In genomic region chr11:71800335-71800953, GRCh38 we compare ENCODE assay signal across 8 cellular contexts. TPM values are rescaled to one million over a fixed set of nuclear protein-coding genes. Genes with fewer than 3 reads are reported as not detected.
DNase-seq lines count a peak whose midpoint lies in the region; TF ChIP-seq lines count a peak whose summit lies in the region.
"Not testable (repeated sequence)": the region's sequence is repeated elsewhere in the genome, so short reads cannot be mapped to it uniquely, and the experiment has no call there.

No MANE protein-coding gene starts in this region.

- not testable (repeated sequence) for H3K4me1 Mint-ChIP-seq in CD8-positive, alpha-beta memory T cell; neural crest cell

- H3K4me1 ChIP-seq in CD8-positive, alpha-beta memory T cell (ENCODE audit: insufficient read depth, low read length), result not testable (repeated sequence)

- not testable (repeated sequence) for H3K36me3 ChIP-seq in CD8-positive, alpha-beta memory T cell (ENCODE audit: insufficient read depth, low read length)

- H3K27me3 ChIP-seq in CD8-positive, alpha-beta memory T cell (ENCODE audit: insufficient read depth, low read length, poor library complexity, severe bottlenecking), result not testable (repeated sequence)

- not testable (repeated sequence) for H3K9me3 ChIP-seq in CD8-positive, alpha-beta memory T cell (ENCODE audit: low read length)

- CTCF ChIA-PET in CD8-positive, alpha-beta memory T cell (lab: Charles Lee), result interaction anchor here (0.7 to 0.9 kb wide), 2 partner anchors 12 to 13 kb away, joined by 3 to 4 read pairs; no protein-coding TSS in a partner anchor

- H3K9me3 Mint-ChIP-seq in CD8-positive, alpha-beta memory T cell; neural crest cell: not testable (repeated sequence)

- H3K4me3 ChIP-seq in CD8-positive, alpha-beta memory T cell (ENCODE audit: low read length); WI38 (ENCODE audit: low read depth, low read length): not testable (repeated sequence)

- H3K27ac Mint-ChIP-seq in CD8-positive, alpha-beta memory T cell, result peak overlapping the region in 4 of 8 donors; percentile 40 to 65 (median 55)
- H3K27ac Mint-ChIP-seq in neural crest cell (ENCODE audit: unreplicated experiment), result not testable (repeated sequence)

- POLR2A ChIA-PET in CD8-positive, alpha-beta memory T cell (lab: Charles Lee), result not testable (repeated sequence)

- H3K27ac ChIP-seq in CD8-positive, alpha-beta memory T cell (ENCODE audit: low read depth, low read length), result not testable (repeated sequence)

- TF ChIP-seq CTCF in WI38 (IDR thresholded peaks at IDR 0.05; ENCODE audit: low read depth, low read length) (peak; percentile 72), neural crest cell (conservative IDR thresholded peaks at IDR 0.05) (peak; percentile 55)

- not testable (repeated sequence) for H3K27me3 Mint-ChIP-seq in CD8-positive, alpha-beta memory T cell; neural crest cell (ENCODE audit: low read depth)

- peak; percentile 77 to 85 (median 79) for DNase-seq in CD8-positive, alpha-beta memory T cell
- DNase-seq in HT1080 (ENCODE audit: low read depth) (peak; percentile 73), NCI-H748 (lab: John Stamatoyannopoulos, UW; ENCODE audit: unreplicated experiment) (peak; percentile 71), amniotic epithelial cell (ENCODE audit: low read depth) (peak; percentile 58), glomerular endothelial cell (ENCODE audit: extremely low read depth, low read depth, low spot score) (peak; percentile 45), neural crest cell (ENCODE audit: low read depth, low spot score) (peak; percentile 79)
- DNase-seq in stimulated activated CD8-positive, alpha-beta memory T cell treated with anti-CD3 and anti-CD28 coated beads, Interleukin-2, amount 100 ng/mL, for 48 hours (ENCODE audit: low read depth in 2 of 2), result peak; percentile 66 to 84

- H3K36me3 Mint-ChIP-seq in CD8-positive, alpha-beta memory T cell; neural crest cell (ENCODE audit: low read depth): not testable (repeated sequence)

- H3K4me3 Mint-ChIP-seq in CD8-positive, alpha-beta memory T cell; neural crest cell: not testable (repeated sequence)

RNA-seq across cellular contexts. Expression of gene DEFB108B, which starts 32.6 kb away (rescaled TPM):
- not detected for total RNA-seq in CD8-positive, alpha-beta memory T cell
- not detected for polyA plus RNA-seq in CD8-positive, alpha-beta memory T cell
- not detected in 2 replicates for total RNA-seq in HT1080 (2014; rRNA removed; shearing (Covaris generic))
- polyA plus RNA-seq in HT1080 (2015; cell fraction: cytosol; rRNA removed), result not detected in 2 replicates
- polyA plus RNA-seq in HT1080 (2015; cell fraction: nucleus; rRNA removed), result not detected in 2 replicates
- total RNA-seq in glomerular endothelial cell (not detected in 2 replicates), neural crest cell (not detected in 2 replicates)
